In genomic region chr5:143110591-143110990, GRCh38 we compare ENCODE assay signal across 1 cellular context.
TF ChIP-seq lines count a peak whose summit lies in the region.

No MANE protein-coding gene starts in this region.

TF ChIP-seq in WTC11, 78 proteins besides CTCF, POLR2A, EP300 and RAD21 (continued from another document):
- TF ChIP-seq HMGXB4 (CRISPR knock-in tag; IDR thresholded peaks at IDR 0.05) (no peak), CREM (CRISPR knock-in tag; IDR thresholded peaks at IDR 0.05) (no peak), NR1H2 (CRISPR knock-in tag; IDR thresholded peaks at IDR 0.05) (no peak), E2F5 (CRISPR knock-in tag; IDR thresholded peaks at IDR 0.05) (no peak), JUN (CRISPR knock-in tag; IDR thresholded peaks at IDR 0.05) (no peak)
